Comparison of ENCODE assay signal across 30 cellular contexts in the genomic region with DNA sequence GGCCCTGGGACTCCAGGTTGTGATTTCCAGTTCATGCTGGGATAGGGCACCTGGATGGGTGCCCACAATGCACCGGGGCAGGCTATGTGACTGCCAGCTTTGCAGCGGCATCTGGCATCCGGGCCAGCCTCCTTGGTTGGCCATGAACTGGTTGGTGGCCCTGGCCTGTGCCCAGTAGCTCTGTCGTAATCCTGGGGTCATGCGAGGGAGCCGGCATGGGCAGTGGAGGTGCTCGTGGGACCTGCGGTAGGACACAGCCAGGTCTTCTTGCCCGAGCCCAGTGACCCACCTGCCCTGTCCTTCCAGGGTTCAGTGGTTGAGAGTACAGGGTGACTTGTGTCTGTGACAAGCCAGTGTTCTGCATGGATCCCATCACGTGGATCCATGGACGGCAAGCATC.
"Had no signal": no experiment of that assay in that cellular context is flagged by ENCODE, and none has a peak within 500 bp of the region (broad histone marks: within the 10 kb centered on the region; RNA-seq: fewer than 3 reads in every experiment).

No MANE protein-coding gene starts in this region.

- H3K9me3 ChIP-seq: neutrophil, pancreas, prostate gland, testis, vagina had no signal

- ATAC-seq: naive thymus-derived CD8-positive, alpha-beta T cell; natural killer cell treated with Interleukin-12 subunit alpha and Interleukin-12 subunit beta and Interleukin-15 and Interleukin-18, amount 100 ng/mL, for 72 hours; pancreas; right cardiac atrium; sciatic nerve; stimulated activated memory B cell treated with anti-CD40 and anti-IgM and Interleukin-4, amounts not matched to agents 10 μg/mL and 1 μg/mL and 100 μg/mL, for 72 hours; stimulated activated naive CD8-positive, alpha-beta T cell treated with anti-CD3 and anti-CD28 coated beads, Interleukin-15, amount 100 ng/mL, for 72 hours; stimulated activated naive CD8-positive, alpha-beta T cell treated with anti-CD3 and anti-CD28 coated beads, Interleukin-15, Interleukin-2, amounts not matched to agents 100 U/mL and 50 U/mL, for 24 hours had no signal

- H3K4me1 ChIP-seq: pancreas, prostate gland, spleen, suprapubic skin, testis, tibial artery, transverse colon, upper lobe of left lung, vagina had no signal

- H3K36me3 Mint-ChIP-seq: naive thymus-derived CD8-positive, alpha-beta T cell; natural killer cell treated with Interleukin-12 subunit alpha and Interleukin-12 subunit beta and Interleukin-15 and Interleukin-18, amount 100 ng/mL, for 72 hours; stimulated activated memory B cell treated with anti-CD40 and anti-IgM and Interleukin-4, amounts not matched to agents 10 μg/mL and 1 μg/mL and 100 μg/mL, for 72 hours had no signal

- H3K27ac Mint-ChIP-seq: naive thymus-derived CD8-positive, alpha-beta T cell; natural killer cell treated with Interleukin-12 subunit alpha and Interleukin-12 subunit beta and Interleukin-15 and Interleukin-18, amount 100 ng/mL, for 72 hours; nephron progenitor cell; stimulated activated memory B cell treated with anti-CD40 and anti-IgM and Interleukin-4, amounts not matched to agents 10 μg/mL and 1 μg/mL and 100 μg/mL, for 72 hours; stimulated activated naive CD8-positive, alpha-beta T cell treated with anti-CD3 and anti-CD28 coated beads, Interleukin-15, amount 100 ng/mL, for 72 hours had no signal

- H3K9me3 Mint-ChIP-seq: natural killer cell treated with Interleukin-12 subunit alpha and Interleukin-12 subunit beta and Interleukin-15 and Interleukin-18, amount 100 ng/mL, for 72 hours; neural crest cell had no signal

- H3K27me3 ChIP-seq: neutrophil, pancreas, spleen, suprapubic skin, testis, tibial artery, transverse colon, upper lobe of left lung, vagina had no signal

- H3K4me3 Mint-ChIP-seq: naive thymus-derived CD8-positive, alpha-beta T cell; natural killer cell treated with Interleukin-12 subunit alpha and Interleukin-12 subunit beta and Interleukin-15 and Interleukin-18, amount 100 ng/mL, for 72 hours; nephron progenitor cell; neural crest cell; stimulated activated memory B cell treated with anti-CD40 and anti-IgM and Interleukin-4, amounts not matched to agents 10 μg/mL and 1 μg/mL and 100 μg/mL, for 72 hours; stimulated activated naive CD8-positive, alpha-beta T cell treated with anti-CD3 and anti-CD28 coated beads, Interleukin-15, amount 100 ng/mL, for 72 hours had no signal

- FAIRE-seq: pancreas, urothelium cell line had no signal

- H3K4me3 ChIP-seq: pancreas, prostate gland, skin epidermis, smooth muscle cell, spleen, suprapubic skin, testis, tibial artery, transverse colon, upper lobe of left lung, vagina had no signal

- H3K36me3 ChIP-seq: neutrophil, pancreas, prostate gland, spleen, suprapubic skin, tibial artery, transverse colon, upper lobe of left lung, vagina had no signal

- DNase-seq: naive thymus-derived CD8-positive, alpha-beta T cell; nephron progenitor cell; nucleus accumbens; pancreas; right cardiac atrium; spleen; stimulated activated CD4-positive, alpha-beta T cell treated with anti-CD3 and anti-CD28 coated beads, Interleukin-12 subunit alpha, Interleukin-12 subunit beta, amount 100 ng/mL, for 4 hours; stimulated activated CD4-positive, alpha-beta T cell treated with anti-CD3 and anti-CD28 coated beads, Interleukin-1b, Interleukin-23, amount 100 ng/mL, for 48 hours; stimulated activated CD4-positive, alpha-beta T cell treated with anti-CD3 and anti-CD28 coated beads, Interleukin-4, amount 100 ng/mL, for 1 hour; stimulated activated CD4-positive, alpha-beta T cell treated with anti-CD3 and anti-CD28 coated beads, Interleukin-4, amount 100 ng/mL, for 4 hours; stimulated activated CD8-positive, alpha-beta memory T cell treated with anti-CD3 and anti-CD28 coated beads, Interleukin-4, amount 100 ng/mL, for 48 hours; stimulated activated naive CD4-positive, alpha-beta T cell; stimulated activated naive CD8-positive, alpha-beta T cell treated with anti-CD3 and anti-CD28 coated beads, Interleukin-15, amount 100 ng/mL, for 72 hours; stimulated activated naive CD8-positive, alpha-beta T cell treated with anti-CD3 and anti-CD28 coated beads, Interleukin-15, Interleukin-2, amounts not matched to agents 100 U/mL and 50 U/mL, for 24 hours; substantia nigra; testis; tibial artery; transverse colon; upper lobe of left lung had no signal

- H3K27me3 Mint-ChIP-seq: naive thymus-derived CD8-positive, alpha-beta T cell; natural killer cell treated with Interleukin-12 subunit alpha and Interleukin-12 subunit beta and Interleukin-15 and Interleukin-18, amount 100 ng/mL, for 72 hours; stimulated activated memory B cell treated with anti-CD40 and anti-IgM and Interleukin-4, amounts not matched to agents 10 μg/mL and 1 μg/mL and 100 μg/mL, for 72 hours; stimulated activated naive CD8-positive, alpha-beta T cell treated with anti-CD3 and anti-CD28 coated beads, Interleukin-15, amount 100 ng/mL, for 72 hours had no signal

- H3K4me1 Mint-ChIP-seq: naive thymus-derived CD8-positive, alpha-beta T cell; nephron progenitor cell; neural crest cell; stimulated activated memory B cell treated with anti-CD40 and anti-IgM and Interleukin-4, amounts not matched to agents 10 μg/mL and 1 μg/mL and 100 μg/mL, for 72 hours; stimulated activated naive CD8-positive, alpha-beta T cell treated with anti-CD3 and anti-CD28 coated beads, Interleukin-15, amount 100 ng/mL, for 72 hours had no signal

- H3K27ac ChIP-seq: neutrophil, pancreas, prostate gland, skin epidermis, spleen, suprapubic skin, testis, tibial artery, transverse colon, upper lobe of left lung, vagina had no signal

- H3K4me2 ChIP-seq: smooth muscle cell had no signal
